14 cellular contexts compared by ENCODE assay signal in genomic region chr7:45211066-45211465, GRCh38. TPM values are rescaled to one million over a fixed set of nuclear protein-coding genes. Genes with fewer than 3 reads are reported as not detected.
"Had no signal": no experiment of that assay in that cellular context is flagged by ENCODE, and none has a peak within 500 bp of the region (broad histone marks: within the 10 kb centered on the region; RNA-seq: fewer than 3 reads in every experiment).

No MANE protein-coding gene starts in this region.

- H3K9me3 Mint-ChIP-seq: activated CD4-positive, alpha-beta memory T cell treated with anti-CD3 and anti-CD28 coated beads for 36 hours; central memory CD8-positive, alpha-beta T cell; effector memory CD8-positive, alpha-beta T cell; T-cell had no signal

- H3K36me3 Mint-ChIP-seq: activated CD4-positive, alpha-beta memory T cell treated with anti-CD3 and anti-CD28 coated beads for 36 hours; naive B cell; T-cell had no signal

- DNase-seq: activated CD4-positive, alpha-beta memory T cell treated with anti-CD3 and anti-CD28 coated beads for 36 hours; activated naive CD4-positive, alpha-beta T cell treated with Interleukin-2 at 50 U/mL for 16 hours; cortex of kidney; effector memory CD8-positive, alpha-beta T cell; glutamatergic neuron; naive B cell; stimulated activated CD4-positive, alpha-beta T cell treated with anti-CD3 and anti-CD28 coated beads, Interleukin-2, amount 100 ng/mL, for 24 hours; stimulated activated naive B cell treated with anti-CD40 and anti-IgM and Interleukin-4, amounts not matched to agents 10 μg/mL and 1 μg/mL and 100 μg/mL, for 72 hours; T-cell; T1000 had no signal

- H3K27ac Mint-ChIP-seq: activated CD4-positive, alpha-beta memory T cell treated with anti-CD3 and anti-CD28 coated beads for 36 hours; effector memory CD8-positive, alpha-beta T cell; naive B cell; progenitor cell of endocrine pancreas; stimulated activated naive B cell treated with anti-CD40 and anti-IgM and Interleukin-4, amounts not matched to agents 10 μg/mL and 1 μg/mL and 100 μg/mL, for 72 hours; T-cell had no signal

- ATAC-seq: effector memory CD8-positive, alpha-beta T cell; sciatic nerve; stimulated activated naive B cell treated with anti-CD40 and anti-IgM and Interleukin-4, amounts not matched to agents 10 μg/mL and 1 μg/mL and 100 μg/mL, for 72 hours; T-cell had no signal

- H3K27ac ChIP-seq: epithelial cell of prostate had no signal

RNA-seq across cellular contexts. Expression of gene RAMP3, which starts 53.5 kb away (rescaled TPM):
- total RNA-seq: activated CD4-positive, alpha-beta memory T cell treated with anti-CD3 and anti-CD28 coated beads for 36 hours; progenitor cell of endocrine pancreas had no signal
